ENCODE assay signal across 9 cellular contexts in the genomic region with DNA sequence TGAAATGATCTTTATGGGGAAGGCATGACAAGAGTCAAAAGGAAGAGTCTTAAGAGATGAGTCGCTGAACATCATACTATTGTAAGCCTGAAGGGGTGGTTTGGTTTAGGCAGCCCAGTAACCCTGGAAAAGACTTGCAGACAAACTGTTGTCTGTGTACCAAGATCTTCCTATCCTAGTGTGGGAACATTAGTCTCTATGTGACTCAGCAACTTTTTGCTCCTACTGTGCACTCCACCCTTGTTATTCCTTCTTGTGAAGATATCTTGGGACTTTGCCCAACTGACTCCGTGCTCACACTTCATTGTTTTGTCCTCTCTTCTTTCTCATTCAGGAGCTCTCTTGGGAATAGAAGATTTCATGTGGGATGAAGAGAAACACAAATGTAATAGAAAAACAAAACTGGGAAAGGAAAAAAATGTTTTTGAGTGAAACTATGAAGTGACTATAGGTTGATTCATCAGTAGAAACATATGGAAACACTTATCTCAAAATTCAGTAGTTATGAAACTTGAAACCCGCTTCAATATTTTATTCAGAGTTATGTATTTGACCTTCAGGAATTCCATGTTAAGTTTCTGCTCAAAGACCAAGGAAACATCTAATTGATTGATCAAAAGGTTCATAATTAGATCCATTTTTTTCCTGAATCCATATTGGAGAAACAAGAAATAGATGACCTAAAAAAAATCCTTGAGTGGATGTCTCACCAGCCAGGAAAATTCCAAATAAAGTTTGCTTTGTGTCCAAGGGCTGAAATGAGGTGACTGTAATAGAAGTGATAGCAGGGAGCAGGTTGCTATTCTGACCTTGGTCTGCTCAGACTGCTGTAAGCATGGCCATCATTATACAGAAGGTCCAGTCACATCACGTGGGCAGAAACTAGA.
A peak's percentile ranks its signal among the peaks of the same experiment; 100 is the strongest.
DNase-seq lines count a peak whose midpoint lies in the region; ATAC-seq, FAIRE-seq and TF ChIP-seq lines count a peak whose summit lies in the region.
"Had no signal": no experiment of that assay in that cellular context is flagged by ENCODE, and none has a peak within 500 bp of the region (broad histone marks: within the 10 kb centered on the region; RNA-seq: fewer than 3 reads in every experiment).

No MANE protein-coding gene starts in this region.

- POLR2A ChIA-PET in activated CD4-positive, alpha-beta T cell treated with anti-CD3 and anti-CD28 coated beads for 36 hours (lab: Charles Lee) = no interaction called here
- POLR2A ChIA-PET in activated CD4-positive, alpha-beta T cell treated with anti-CD3 and anti-CD28 coated beads, Interleukin-2, amount 10 ng/mL, durations not matched to agents 7 days and 5 days (lab: Charles Lee) = no interaction called here

- FAIRE-seq in frontal cortex (lab: Jason Lieb, UNC) = no peak

- peak; percentile 87 for ATAC-seq in activated CD4-positive, alpha-beta T cell treated with anti-CD3 and anti-CD28 coated beads for 36 hours
- ATAC-seq in SK-N-SH treated with all-trans-retinoic acid at 6 μM for 48 hours (peak; percentile 63), GM21528 (IDR thresholded peaks at IDR 0.05; ENCODE audit: low FRiP score, unreplicated experiment) (no peak)
- ATAC-seq in stimulated activated memory B cell treated with anti-CD40 and anti-IgM and Interleukin-4, amounts not matched to agents 10 μg/mL and 1 μg/mL and 100 μg/mL, for 72 hours = no peak

- peaks cover 2% of the 10 kb centered on the region for H3K36me3 Mint-ChIP-seq in activated CD4-positive, alpha-beta T cell treated with anti-CD3 and anti-CD28 coated beads for 36 hours (ENCODE audit: low read depth)
- H3K36me3 Mint-ChIP-seq in activated CD4-positive, alpha-beta T cell treated with anti-CD3 and anti-CD28 coated beads, Interleukin-2, amount 10 ng/mL, durations not matched to agents 7 days and 5 days (ENCODE audit: low read depth) = peaks cover 5% of the 10 kb centered on the region
- no peaks in the 10 kb centered on the region for H3K36me3 Mint-ChIP-seq in stimulated activated memory B cell treated with anti-CD40 and anti-IgM and Interleukin-4, amounts not matched to agents 10 μg/mL and 1 μg/mL and 100 μg/mL, for 72 hours

- H3K9me3 Mint-ChIP-seq in activated CD4-positive, alpha-beta T cell treated with anti-CD3 and anti-CD28 coated beads for 36 hours (ENCODE audit: low read depth) = peaks cover 4% of the 10 kb centered on the region
- peaks cover 2% of the 10 kb centered on the region for H3K9me3 Mint-ChIP-seq in activated CD4-positive, alpha-beta T cell treated with anti-CD3 and anti-CD28 coated beads, Interleukin-2, amount 10 ng/mL, durations not matched to agents 7 days and 5 days
- no peaks in the 10 kb centered on the region for H3K9me3 Mint-ChIP-seq in stimulated activated memory B cell treated with anti-CD40 and anti-IgM and Interleukin-4, amounts not matched to agents 10 μg/mL and 1 μg/mL and 100 μg/mL, for 72 hours

- intact Hi-C loops in activated CD4-positive, alpha-beta T cell treated with anti-CD3 and anti-CD28 coated beads for 36 hours (cut with DNase I, micrococcal nuclease) = loop anchor here (1.0 to 2.0 kb wide), 4 partner anchors 13 to 56 kb away; no protein-coding TSS in a partner anchor

- CTCF ChIA-PET in activated CD4-positive, alpha-beta T cell treated with anti-CD3 and anti-CD28 coated beads for 36 hours (lab: Charles Lee) = interaction anchor here (1.0 to 1.1 kb wide), 2 partner anchors 20 to 24 kb away, joined by 3 to 4 read pairs; no protein-coding TSS in a partner anchor
- CTCF ChIA-PET in activated CD4-positive, alpha-beta T cell treated with anti-CD3 and anti-CD28 coated beads, Interleukin-2, amount 10 ng/mL, durations not matched to agents 7 days and 5 days (lab: Charles Lee) = interaction anchor here (1.1 kb wide), 1 partner anchor 18 kb away, joined by 3 read pairs; no protein-coding TSS in a partner anchor

- no peak overlapping the region for H3K4me3 ChIP-seq in foreskin fibroblast (ENCODE audit: low read depth in 1 of 2, low read length in 2 of 2)

- TF ChIP-seq CTCF in foreskin fibroblast (IDR thresholded peaks at IDR 0.05; ENCODE audit: low read depth, low read length) = no peak

- peak; percentile 38 for DNase-seq in activated CD4-positive, alpha-beta T cell treated with anti-CD3 and anti-CD28 coated beads for 36 hours
- DNase-seq in activated CD4-positive, alpha-beta T cell treated with anti-CD3 and anti-CD28 coated beads, Interleukin-2, amount 10 ng/mL, durations not matched to agents 7 days and 5 days = no peak
- DNase-seq in foreskin fibroblast (peak; percentile 99), frontal cortex (ENCODE audit: low spot score in 2 of 2) (no peak), NK-92 (lab: John Stamatoyannopoulos, UW; ENCODE audit: unreplicated experiment) (no peak)
- DNase-seq: activated CD4-positive, alpha-beta T cell treated with anti-CD3 and anti-CD28 coated beads, Interleukin-2, amount 50 U/mL, for 4 hours had no signal

- H3K4me1 Mint-ChIP-seq in activated CD4-positive, alpha-beta T cell treated with anti-CD3 and anti-CD28 coated beads for 36 hours = peaks cover 79% of the 10 kb centered on the region
- peaks cover 49% of the 10 kb centered on the region for H3K4me1 Mint-ChIP-seq in activated CD4-positive, alpha-beta T cell treated with anti-CD3 and anti-CD28 coated beads, Interleukin-2, amount 10 ng/mL, durations not matched to agents 7 days and 5 days
- peaks cover 49% of the 10 kb centered on the region for H3K4me1 Mint-ChIP-seq in stimulated activated memory B cell treated with anti-CD40 and anti-IgM and Interleukin-4, amounts not matched to agents 10 μg/mL and 1 μg/mL and 100 μg/mL, for 72 hours

- peak overlapping the region; percentile 87 for H3K27ac Mint-ChIP-seq in activated CD4-positive, alpha-beta T cell treated with anti-CD3 and anti-CD28 coated beads for 36 hours
- no peak overlapping the region for H3K27ac Mint-ChIP-seq in activated CD4-positive, alpha-beta T cell treated with anti-CD3 and anti-CD28 coated beads, Interleukin-2, amount 10 ng/mL, durations not matched to agents 7 days and 5 days
- H3K27ac Mint-ChIP-seq in stimulated activated memory B cell treated with anti-CD40 and anti-IgM and Interleukin-4, amounts not matched to agents 10 μg/mL and 1 μg/mL and 100 μg/mL, for 72 hours = peak overlapping the region; percentile 4

- no peak overlapping the region for H3K4me3 Mint-ChIP-seq in activated CD4-positive, alpha-beta T cell treated with anti-CD3 and anti-CD28 coated beads for 36 hours
- no peak overlapping the region for H3K4me3 Mint-ChIP-seq in activated CD4-positive, alpha-beta T cell treated with anti-CD3 and anti-CD28 coated beads, Interleukin-2, amount 10 ng/mL, durations not matched to agents 7 days and 5 days
- no peak overlapping the region for H3K4me3 Mint-ChIP-seq in stimulated activated memory B cell treated with anti-CD40 and anti-IgM and Interleukin-4, amounts not matched to agents 10 μg/mL and 1 μg/mL and 100 μg/mL, for 72 hours

- H3K27me3 Mint-ChIP-seq in activated CD4-positive, alpha-beta T cell treated with anti-CD3 and anti-CD28 coated beads for 36 hours = no peaks in the 10 kb centered on the region
- no peaks in the 10 kb centered on the region for H3K27me3 Mint-ChIP-seq in activated CD4-positive, alpha-beta T cell treated with anti-CD3 and anti-CD28 coated beads, Interleukin-2, amount 10 ng/mL, durations not matched to agents 7 days and 5 days
- no peaks in the 10 kb centered on the region for H3K27me3 Mint-ChIP-seq in stimulated activated memory B cell treated with anti-CD40 and anti-IgM and Interleukin-4, amounts not matched to agents 10 μg/mL and 1 μg/mL and 100 μg/mL, for 72 hours

TF ChIP-seq in SK-N-SH treated with all-trans-retinoic acid at 6 μM for 48 hours, 23 proteins besides CTCF, POLR2A, EP300 and RAD21:
- TF ChIP-seq, protein P1, sequence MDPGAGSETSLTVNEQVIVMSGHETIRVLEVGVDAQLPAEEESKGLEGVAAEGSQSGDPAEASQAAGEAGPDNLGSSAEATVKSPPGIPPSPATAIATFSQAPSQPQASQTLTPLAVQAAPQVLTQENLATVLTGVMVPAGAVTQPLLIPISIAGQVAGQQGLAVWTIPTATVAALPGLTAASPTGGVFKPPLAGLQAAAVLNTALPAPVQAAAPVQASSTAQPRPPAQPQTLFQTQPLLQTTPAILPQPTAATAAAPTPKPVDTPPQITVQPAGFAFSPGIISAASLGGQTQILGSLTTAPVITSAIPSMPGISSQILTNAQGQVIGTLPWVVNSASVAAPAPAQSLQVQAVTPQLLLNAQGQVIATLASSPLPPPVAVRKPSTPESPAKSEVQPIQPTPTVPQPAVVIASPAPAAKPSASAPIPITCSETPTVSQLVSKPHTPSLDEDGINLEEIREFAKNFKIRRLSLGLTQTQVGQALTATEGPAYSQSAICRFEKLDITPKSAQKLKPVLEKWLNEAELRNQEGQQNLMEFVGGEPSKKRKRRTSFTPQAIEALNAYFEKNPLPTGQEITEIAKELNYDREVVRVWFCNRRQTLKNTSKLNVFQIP (CRISPR knock-in tag; IDR thresholded peaks at IDR 0.05; ENCODE audit: borderline replicate concordance, low read depth) = no peak
- TF ChIP-seq TCF4 (CRISPR knock-in tag; IDR thresholded peaks at IDR 0.05; ENCODE audit: borderline replicate concordance) = no peak
- TF ChIP-seq ARNTL (CRISPR knock-in tag; IDR thresholded peaks at IDR 0.05; ENCODE audit: borderline replicate concordance, low read depth) = no peak
- TF ChIP-seq SNAI2 (CRISPR knock-in tag; IDR thresholded peaks at IDR 0.05) = no peak

Comparison
In these comparisons a context has a peak if more than half of its experiments do, and no peak if none do; other contexts are left out.
1. DNase-seq: peak in activated CD4-positive, alpha-beta T cell treated with anti-CD3 and anti-CD28 coated beads for 36 hours (single experiment) and foreskin fibroblast (2 of 2); none in activated CD4-positive, alpha-beta T cell treated with anti-CD3 and anti-CD28 coated beads, Interleukin-2, amount 10 ng/mL, durations not matched to agents 7 days and 5 days (single experiment), frontal cortex (0 of 2) and NK-92 (single experiment).
2. ATAC-seq: peak in activated CD4-positive, alpha-beta T cell treated with anti-CD3 and anti-CD28 coated beads for 36 hours (single experiment) and SK-N-SH treated with all-trans-retinoic acid at 6 μM for 48 hours (single experiment); none in stimulated activated memory B cell treated with anti-CD40 and anti-IgM and Interleukin-4, amounts not matched to agents 10 μg/mL and 1 μg/mL and 100 μg/mL, for 72 hours (single experiment) and GM21528 (single experiment).